In genomic region chr2:54061272-54061671, GRCh38 we compare ENCODE assay signal across 28 cellular contexts.
"Had no signal": no experiment of that assay in that cellular context is flagged by ENCODE, and none has a peak within 500 bp of the region (broad histone marks: within the 10 kb centered on the region; RNA-seq: fewer than 3 reads in every experiment).

No MANE protein-coding gene starts in this region.

- H3K27me3 Mint-ChIP-seq: memory B cell; naive B cell; natural killer cell treated with Interleukin-12 subunit alpha and Interleukin-12 subunit beta and Interleukin-15 and Interleukin-18, amount 100 ng/mL, for 72 hours; progenitor cell of endocrine pancreas; stimulated activated naive CD8-positive, alpha-beta T cell treated with anti-CD3 and anti-CD28 coated beads, Interleukin-15, amount 100 ng/mL, for 72 hours had no signal

- H3K27ac ChIP-seq: esophagus muscularis mucosa, foreskin keratinocyte, gastroesophageal sphincter, heart left ventricle, hepatocyte, neutrophil, parathyroid adenoma, right lobe of liver, suprapubic skin, transverse colon, upper lobe of right lung had no signal

- ATAC-seq: foreskin keratinocyte; gastroesophageal sphincter; heart left ventricle; left lobe of liver; natural killer cell treated with Interleukin-12 subunit alpha and Interleukin-12 subunit beta and Interleukin-15 and Interleukin-18, amount 100 ng/mL, for 72 hours; stimulated activated naive CD8-positive, alpha-beta T cell treated with anti-CD3 and anti-CD28 coated beads, Interleukin-15, amount 100 ng/mL, for 72 hours; upper lobe of right lung had no signal

- H3K79me2 ChIP-seq: hepatocyte, parathyroid adenoma had no signal

- DNase-seq: dermis blood vessel endothelial cell; effector memory CD4-positive, alpha-beta T cell; foreskin keratinocyte; heart left ventricle; kidney; naive B cell; right lobe of liver; small intestine; stimulated activated CD4-positive, alpha-beta T cell treated with anti-CD3 and anti-CD28 coated beads, Interleukin-15, amount 100 ng/mL, for 24 hours; stimulated activated CD4-positive, alpha-beta T cell treated with anti-CD3 and anti-CD28 coated beads, Interleukin-2, amount 100 ng/mL, for 48 hours; stimulated activated naive CD4-positive, alpha-beta T cell; stimulated activated naive CD8-positive, alpha-beta T cell treated with anti-CD3 and anti-CD28 coated beads, Interleukin-15, amount 100 ng/mL, for 72 hours; transverse colon; upper lobe of right lung; uterus had no signal

- H3K27ac Mint-ChIP-seq: memory B cell; natural killer cell treated with Interleukin-12 subunit alpha and Interleukin-12 subunit beta and Interleukin-15 and Interleukin-18, amount 100 ng/mL, for 72 hours; progenitor cell of endocrine pancreas; stimulated activated naive CD8-positive, alpha-beta T cell treated with anti-CD3 and anti-CD28 coated beads, Interleukin-15, amount 100 ng/mL, for 72 hours had no signal

- H3K9me3 Mint-ChIP-seq: natural killer cell treated with Interleukin-12 subunit alpha and Interleukin-12 subunit beta and Interleukin-15 and Interleukin-18, amount 100 ng/mL, for 72 hours had no signal

- H3K4me3 ChIP-seq: esophagus muscularis mucosa, gastroesophageal sphincter, heart left ventricle, hepatocyte, lung, right lobe of liver, suprapubic skin, transverse colon, upper lobe of right lung, uterus had no signal

- H3K4me2 ChIP-seq: hepatocyte had no signal

- H3K4me1 Mint-ChIP-seq: neural crest cell had no signal

- FAIRE-seq: endothelial cell of umbilical vein, kidney, small intestine had no signal

- H3K36me3 ChIP-seq: esophagus muscularis mucosa, gastroesophageal sphincter, heart left ventricle, neutrophil, right lobe of liver, suprapubic skin, transverse colon, upper lobe of right lung, uterus had no signal

- H3K9ac ChIP-seq: parathyroid adenoma had no signal

- H3K9me3 ChIP-seq: esophagus muscularis mucosa, gastroesophageal sphincter, neutrophil, right lobe of liver, suprapubic skin, transverse colon, upper lobe of right lung, uterus had no signal

- H3K27me3 ChIP-seq: esophagus muscularis mucosa, foreskin keratinocyte, gastroesophageal sphincter, heart left ventricle, hepatocyte, neutrophil, right lobe of liver, suprapubic skin, transverse colon, upper lobe of right lung, uterus had no signal

- H3K4me3 Mint-ChIP-seq: memory B cell; naive B cell; natural killer cell treated with Interleukin-12 subunit alpha and Interleukin-12 subunit beta and Interleukin-15 and Interleukin-18, amount 100 ng/mL, for 72 hours; neural crest cell; stimulated activated naive CD8-positive, alpha-beta T cell treated with anti-CD3 and anti-CD28 coated beads, Interleukin-15, amount 100 ng/mL, for 72 hours had no signal

- H2AFZ ChIP-seq: hepatocyte, parathyroid adenoma had no signal

- H3K4me1 ChIP-seq: parathyroid adenoma, right lobe of liver, transverse colon, upper lobe of right lung, uterus had no signal
